ENCODE assay signal across 14 cellular contexts in the genomic region with DNA sequence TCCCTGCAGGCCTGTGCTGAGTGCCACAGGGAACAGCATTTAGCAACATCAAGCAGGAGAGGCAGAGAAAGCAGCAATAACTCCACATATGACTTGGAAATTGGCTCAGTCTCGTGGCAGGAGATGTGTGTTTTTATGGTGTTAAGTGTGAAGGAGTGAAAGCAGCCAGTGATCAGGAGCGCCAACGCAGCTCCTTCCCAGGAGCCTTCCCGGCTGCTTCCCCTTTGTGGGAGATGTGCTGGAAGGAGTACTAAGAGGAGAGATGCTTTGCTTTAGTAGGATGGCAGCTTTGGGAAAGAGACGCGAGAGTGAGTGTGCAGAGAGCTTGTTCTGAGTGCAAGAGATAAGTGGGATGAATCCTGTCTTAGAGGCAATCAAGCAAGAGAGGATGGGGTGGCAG. TPM values are rescaled to one million over a fixed set of nuclear protein-coding genes. Genes with fewer than 3 reads are reported as not detected.
DNase-seq lines count a peak whose midpoint lies in the region; TF ChIP-seq lines count a peak whose summit lies in the region.
"Had no signal": no experiment of that assay in that cellular context is flagged by ENCODE, and none has a peak within 500 bp of the region (broad histone marks: within the 10 kb centered on the region; RNA-seq: fewer than 3 reads in every experiment).

No MANE protein-coding gene starts in this region.

- no peaks in the 10 kb centered on the region for H3K9me3 ChIP-seq in neural cell (ENCODE audit: low read length)
- H3K9me3 ChIP-seq in CD8-positive, alpha-beta memory T cell (ENCODE audit: low read length), result no peaks in the 10 kb centered on the region
- H3K9me3 ChIP-seq: A549, BLaER1 had no signal

- H3K27ac ChIP-seq in dorsolateral prefrontal cortex (peak overlapping the region in 38 of 59 donors; percentile 1 to 84 (median 59)), neural cell (ENCODE audit: low read length) (peak overlapping the region; percentile 54)
- no peak overlapping the region for H3K27ac ChIP-seq in CD8-positive, alpha-beta memory T cell (ENCODE audit: low read depth, low read length)
- H3K27ac ChIP-seq: A549, BLaER1, GM23248 had no signal

- no peaks in the 10 kb centered on the region for H3K4me1 Mint-ChIP-seq in CD8-positive, alpha-beta memory T cell
- peaks cover 3% of the 10 kb centered on the region for H3K4me1 Mint-ChIP-seq in endothelial cell (ENCODE audit: unreplicated experiment)
- H3K4me1 Mint-ChIP-seq: CD4-positive, CD25-positive, alpha-beta regulatory T cell had no signal

- H3K36me3 Mint-ChIP-seq in CD8-positive, alpha-beta memory T cell, result no peaks in the 10 kb centered on the region
- no peaks in the 10 kb centered on the region for H3K36me3 Mint-ChIP-seq in endothelial cell (ENCODE audit: low read depth, unreplicated experiment)
- H3K36me3 Mint-ChIP-seq: CD4-positive, CD25-positive, alpha-beta regulatory T cell had no signal

- TF ChIP-seq EP300 in neural cell (conservative IDR thresholded peaks at IDR 0.05; ENCODE audit: poor library complexity, severe bottlenecking), result no peak

- POLR2A ChIA-PET in CD8-positive, alpha-beta memory T cell (lab: Charles Lee), result no interaction called here

- CTCF ChIA-PET in CD8-positive, alpha-beta memory T cell (lab: Charles Lee), result no interaction called here

- H3K79me2 ChIP-seq in neural cell (replicated peaks; ENCODE audit: insufficient read depth, low read length), result no peaks in the 10 kb centered on the region

- H3F3A ChIP-seq in neural cell (ENCODE audit: insufficient read depth, low read length, poor library complexity, severe bottlenecking), result no peaks in the 10 kb centered on the region

- no peak overlapping the region for H3K27ac Mint-ChIP-seq in CD8-positive, alpha-beta memory T cell
- H3K27ac Mint-ChIP-seq in endothelial cell (ENCODE audit: unreplicated experiment), result no peak overlapping the region
- H3K27ac Mint-ChIP-seq: CD4-positive, CD25-positive, alpha-beta regulatory T cell had no signal

- H3K27me3 ChIP-seq in dorsolateral prefrontal cortex, result no peaks in the 10 kb centered on the region
- H3K27me3 ChIP-seq in neural cell (ENCODE audit: insufficient read depth, low read depth, low read length), result no peaks in the 10 kb centered on the region
- no peaks in the 10 kb centered on the region for H3K27me3 ChIP-seq in CD8-positive, alpha-beta memory T cell (ENCODE audit: insufficient read depth, low read length, poor library complexity, severe bottlenecking)
- H3K27me3 ChIP-seq: BLaER1 had no signal

- H3K4me1 ChIP-seq in CD8-positive, alpha-beta memory T cell (ENCODE audit: insufficient read depth, low read length), result no peaks in the 10 kb centered on the region
- H3K4me1 ChIP-seq: BLaER1 had no signal

- H3K9ac ChIP-seq in neural cell (ENCODE audit: low read length), result peak overlapping the region; percentile 28
- H3K9ac ChIP-seq: BLaER1, GM23248 had no signal

- H3K27me3 Mint-ChIP-seq in CD8-positive, alpha-beta memory T cell, result no peaks in the 10 kb centered on the region
- H3K27me3 Mint-ChIP-seq in endothelial cell (ENCODE audit: unreplicated experiment), result no peaks in the 10 kb centered on the region
- H3K27me3 Mint-ChIP-seq: CD4-positive, CD25-positive, alpha-beta regulatory T cell had no signal

- no peak overlapping the region for H3K4me2 ChIP-seq in neural cell (ENCODE audit: low read length)
- H3K4me2 ChIP-seq: A549, BLaER1 had no signal

- intact Hi-C loops in dorsolateral prefrontal cortex (cut with DNase I), result no loop called here
- intact Hi-C loops in posterior cingulate gyrus (cut with DNase I), result no loop called here

- peak in 6 of 10 donors; percentile 33 to 75 (median 60) for DNase-seq in dorsolateral prefrontal cortex
- DNase-seq in posterior cingulate gyrus, result peak in 8 of 10 donors; percentile 37 to 94 (median 60)
- DNase-seq in germinal center (ENCODE audit: low spot score), result no peak
- no peak for DNase-seq in globus pallidus (ENCODE audit: low spot score)
- no peak for DNase-seq in CD8-positive, alpha-beta memory T cell
- no peak for DNase-seq in endothelial cell (ENCODE audit: low spot score)
- DNase-seq: CD4-positive, CD25-positive, alpha-beta regulatory T cell; GM23248; H7 had no signal

- H2AFZ ChIP-seq in neural cell (ENCODE audit: low read depth, low read length), result no peak overlapping the region
- H2AFZ ChIP-seq: GM23248 had no signal

- no peak for TF ChIP-seq RAD21 in neural cell (conservative IDR thresholded peaks at IDR 0.05)

- no peaks in the 10 kb centered on the region for H3K9me2 ChIP-seq in neural cell (ENCODE audit: insufficient read depth, low read length)

- H3K36me3 ChIP-seq in neural cell (ENCODE audit: insufficient read depth, low read length), result no peaks in the 10 kb centered on the region
- H3K36me3 ChIP-seq in CD8-positive, alpha-beta memory T cell (ENCODE audit: insufficient read depth, low read length), result no peaks in the 10 kb centered on the region
- H3K36me3 ChIP-seq: BLaER1 had no signal

- H3K4me3 Mint-ChIP-seq in CD8-positive, alpha-beta memory T cell, result no peak overlapping the region
- no peak overlapping the region for H3K4me3 Mint-ChIP-seq in endothelial cell (ENCODE audit: unreplicated experiment)
- H3K4me3 Mint-ChIP-seq: CD4-positive, CD25-positive, alpha-beta regulatory T cell had no signal

- no peak overlapping the region for H3K4me3 ChIP-seq in dorsolateral prefrontal cortex
- H3K4me3 ChIP-seq in neural cell (ENCODE audit: low read length), result no peak overlapping the region
- H3K4me3 ChIP-seq in CD8-positive, alpha-beta memory T cell (ENCODE audit: low read length), result no peak overlapping the region
- H3K4me3 ChIP-seq: A549, BLaER1, GM12878, GM23248 had no signal

- TF ChIP-seq CTCF in dorsolateral prefrontal cortex (IDR thresholded peaks at IDR 0.05 in 54 of 56, conservative IDR thresholded peaks at IDR 0.05 in 2 of 56; ENCODE audit: low read depth in 1 of 56, partially characterized antibody in 56 of 56) (no peak), neural cell (IDR thresholded peaks at IDR 0.05; ENCODE audit: poor library complexity, severe bottlenecking) (no peak), endothelial cell (IDR thresholded peaks at IDR 0.05; ENCODE audit: unreplicated experiment) (no peak)

- H3K9me3 Mint-ChIP-seq in CD8-positive, alpha-beta memory T cell, result peaks cover 0 to 3% (median 0%) of the 10 kb centered on the region in 5 donors
- no peaks in the 10 kb centered on the region for H3K9me3 Mint-ChIP-seq in endothelial cell (ENCODE audit: unreplicated experiment)

- H4K20me1 ChIP-seq in neural cell (ENCODE audit: insufficient read depth), result no peaks in the 10 kb centered on the region
- H4K20me1 ChIP-seq: BLaER1 had no signal

TF ChIP-seq in neural cell, 6 proteins besides CTCF, POLR2A, EP300 and RAD21:
- no peak for TF ChIP-seq TAF1 (IDR thresholded peaks at IDR 0.05; ENCODE audit: low read depth)
- TF ChIP-seq MXI1 (conservative IDR thresholded peaks at IDR 0.05; ENCODE audit: poor library complexity, severe bottlenecking), result no peak
- TF ChIP-seq, protein P1, sequence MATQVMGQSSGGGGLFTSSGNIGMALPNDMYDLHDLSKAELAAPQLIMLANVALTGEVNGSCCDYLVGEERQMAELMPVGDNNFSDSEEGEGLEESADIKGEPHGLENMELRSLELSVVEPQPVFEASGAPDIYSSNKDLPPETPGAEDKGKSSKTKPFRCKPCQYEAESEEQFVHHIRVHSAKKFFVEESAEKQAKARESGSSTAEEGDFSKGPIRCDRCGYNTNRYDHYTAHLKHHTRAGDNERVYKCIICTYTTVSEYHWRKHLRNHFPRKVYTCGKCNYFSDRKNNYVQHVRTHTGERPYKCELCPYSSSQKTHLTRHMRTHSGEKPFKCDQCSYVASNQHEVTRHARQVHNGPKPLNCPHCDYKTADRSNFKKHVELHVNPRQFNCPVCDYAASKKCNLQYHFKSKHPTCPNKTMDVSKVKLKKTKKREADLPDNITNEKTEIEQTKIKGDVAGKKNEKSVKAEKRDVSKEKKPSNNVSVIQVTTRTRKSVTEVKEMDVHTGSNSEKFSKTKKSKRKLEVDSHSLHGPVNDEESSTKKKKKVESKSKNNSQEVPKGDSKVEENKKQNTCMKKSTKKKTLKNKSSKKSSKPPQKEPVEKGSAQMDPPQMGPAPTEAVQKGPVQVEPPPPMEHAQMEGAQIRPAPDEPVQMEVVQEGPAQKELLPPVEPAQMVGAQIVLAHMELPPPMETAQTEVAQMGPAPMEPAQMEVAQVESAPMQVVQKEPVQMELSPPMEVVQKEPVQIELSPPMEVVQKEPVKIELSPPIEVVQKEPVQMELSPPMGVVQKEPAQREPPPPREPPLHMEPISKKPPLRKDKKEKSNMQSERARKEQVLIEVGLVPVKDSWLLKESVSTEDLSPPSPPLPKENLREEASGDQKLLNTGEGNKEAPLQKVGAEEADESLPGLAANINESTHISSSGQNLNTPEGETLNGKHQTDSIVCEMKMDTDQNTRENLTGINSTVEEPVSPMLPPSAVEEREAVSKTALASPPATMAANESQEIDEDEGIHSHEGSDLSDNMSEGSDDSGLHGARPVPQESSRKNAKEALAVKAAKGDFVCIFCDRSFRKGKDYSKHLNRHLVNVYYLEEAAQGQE (IDR thresholded peaks at IDR 0.05; ENCODE audit: borderline replicate concordance), result peak; percentile 99
- peak; percentile 66 for TF ChIP-seq POLR2AphosphoS5 (IDR thresholded peaks at IDR 0.05)
- no peak for TF ChIP-seq EZH2 (IDR thresholded peaks at IDR 0.05; ENCODE audit: borderline replicate concordance, insufficient read depth, low read length, poor library complexity, severe bottlenecking)
TF ChIP-seq in neural cell: peak in this region for 2.

RNA-seq across cellular contexts. Expression of a gene that starts 54.7 kb away (rescaled TPM):
- total RNA-seq in dorsolateral prefrontal cortex (10 to 100 TPM; 22.2 to 74.8 (median 42.9) TPM), endothelial cell (ENCODE audit: unreplicated experiment) (0.38 TPM)
- 23.8 and 29.0 TPM in 2 replicates for polyA plus RNA-seq in neural cell
- polyA minus RNA-seq in neural cell, result 38.9 and 45.5 TPM in 2 replicates
- total RNA-seq in CD8-positive, alpha-beta memory T cell, result not detected
- not detected for polyA plus RNA-seq in CD8-positive, alpha-beta memory T cell
- total RNA-seq: CD4-positive, CD25-positive, alpha-beta regulatory T cell; G401 had no signal
- polyA plus RNA-seq: CD4-positive, CD25-positive, alpha-beta regulatory T cell; GM12878 had no signal

Comparison
In these comparisons a context has a peak if more than half of its experiments do, and no peak if none do; other contexts are left out.
1. DNase-seq: peak in dorsolateral prefrontal cortex (6 of 10) and posterior cingulate gyrus (8 of 10); none in germinal center (single experiment), globus pallidus (single experiment), CD8-positive, alpha-beta memory T cell (0 of 5) and endothelial cell (single experiment).
2. RNA of a gene that starts 54.7 kb away (total RNA-seq): 22.2 to 74.8 TPM in dorsolateral prefrontal cortex; 0.38 TPM in endothelial cell (single experiment) and not detected in CD8-positive, alpha-beta memory T cell; every median in the first group is over 10 times any median in the second.